8 cellular contexts compared by ENCODE assay signal in the genomic region with DNA sequence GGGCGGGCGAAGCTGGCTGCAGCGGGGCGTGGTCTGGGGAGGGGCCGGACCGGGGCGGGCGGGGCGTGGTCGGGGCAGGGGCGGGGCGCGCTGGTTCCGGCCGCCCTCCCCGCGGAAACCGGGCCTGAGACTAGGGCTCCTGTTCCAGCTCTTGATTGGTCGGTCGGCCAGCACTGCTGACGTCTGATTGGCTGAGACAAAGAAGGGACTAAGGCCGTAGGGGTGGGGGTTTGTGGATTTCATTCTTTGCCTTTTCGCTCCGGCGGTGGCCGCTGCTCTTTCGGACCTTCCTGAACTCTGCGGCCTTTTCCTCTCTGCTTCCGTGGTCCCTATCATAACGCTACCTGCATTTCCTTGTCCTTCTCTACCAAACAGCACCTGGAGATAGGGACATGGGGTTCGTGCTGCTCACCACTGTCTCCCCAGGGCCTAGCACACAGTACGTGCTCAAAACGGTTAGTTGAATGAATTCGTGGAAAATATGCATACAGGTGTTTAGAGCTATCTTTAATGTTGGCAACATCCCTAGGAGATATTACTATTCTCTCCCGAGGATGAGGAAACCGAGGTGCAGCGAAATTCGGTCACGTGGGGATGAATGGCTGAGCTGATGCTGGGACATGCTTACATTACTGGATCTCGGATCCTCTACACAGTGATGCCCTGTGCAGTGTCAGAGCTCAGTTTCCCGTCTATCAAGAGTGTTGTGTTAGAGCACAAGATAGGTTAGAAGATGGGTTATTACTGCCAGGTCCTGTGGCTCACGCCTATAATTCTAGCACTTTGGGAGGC.
DNase-seq lines count a peak whose midpoint lies in the region; ATAC-seq, FAIRE-seq and TF ChIP-seq lines count a peak whose summit lies in the region.

No MANE protein-coding gene starts in this region.

- peak overlapping the region; percentile 98 for H3K4me2 ChIP-seq in keratinocyte (ENCODE audit: control insufficient read depth, extremely low read depth, insufficient read depth, low read depth, low read length)

- dilution Hi-C loops in keratinocyte (cut with MboI; ENCODE audit: extremely low pct_ligation_motif_present, low sequenced_read_pairs), result no loop called here

- peaks cover 46% of the 10 kb centered on the region for H3K27me3 ChIP-seq in keratinocyte (ENCODE audit: control insufficient read depth, extremely low read depth, insufficient read depth, low read length)

- peak overlapping the region; percentile 60 to 84 (median 75) for H3K4me3 ChIP-seq in keratinocyte (ENCODE audit: control insufficient read depth in 2 of 3, extremely low read depth in 1 of 3, insufficient read depth in 2 of 3, low read depth in 1 of 3, low read length in 3 of 3)

- H3K79me2 ChIP-seq in keratinocyte (ENCODE audit: control insufficient read depth, insufficient read depth, low read length), result no peaks in the 10 kb centered on the region

- FAIRE-seq in keratinocyte (lab: Jason Lieb, UNC), result peak; percentile 91

- H3K27ac ChIP-seq in keratinocyte (ENCODE audit: control insufficient read depth, insufficient read depth, low read length), result peak overlapping the region; percentile 69

- H2AFZ ChIP-seq in keratinocyte (ENCODE audit: control insufficient read depth, low read length), result peak overlapping the region; percentile 99

- no peaks in the 10 kb centered on the region for H3K36me3 ChIP-seq in keratinocyte (ENCODE audit: control insufficient read depth in 2 of 2, extremely low read depth in 1 of 2, insufficient read depth in 2 of 2, low read length in 2 of 2)

- no peaks in the 10 kb centered on the region for H3K9me1 ChIP-seq in keratinocyte (ENCODE audit: control insufficient read depth, extremely low read depth, insufficient read depth, low read length)

- H3K4me1 ChIP-seq in keratinocyte (ENCODE audit: control insufficient read depth, extremely low read depth, insufficient read depth, low read length), result peaks cover 20% of the 10 kb centered on the region

- no peaks in the 10 kb centered on the region for H3K9me3 ChIP-seq in keratinocyte (ENCODE audit: control insufficient read depth, low read depth, low read length)

- peaks cover 4% of the 10 kb centered on the region for H4K20me1 ChIP-seq in keratinocyte (ENCODE audit: control insufficient read depth, extremely low read depth, insufficient read depth, low read length)

- TF ChIP-seq CTCF in keratinocyte (optimal IDR thresholded peaks at IDR 0.05 in 1 of 3, IDR thresholded peaks at IDR 0.05 in 1 of 3, conservative IDR thresholded peaks at IDR 0.05 in 1 of 3; ENCODE audit: extremely low read depth in 1 of 3, insufficient read depth in 2 of 3, low read length in 3 of 3), result no peak

- ATAC-seq in GM18873 (IDR thresholded peaks at IDR 0.05; ENCODE audit: low FRiP score, unreplicated experiment) (peak; percentile 93), HG03108 (IDR thresholded peaks at IDR 0.05; ENCODE audit: unreplicated experiment) (peak; percentile 96)
- ATAC-seq in activated CD4-positive, CD25-positive, alpha-beta regulatory T cell treated with anti-CD3 and anti-CD28 coated beads, Interleukin-2, amount 50 U/mL, for 24 hours, result peak; percentile 98 to 99

- H3K9ac ChIP-seq in keratinocyte (ENCODE audit: control insufficient read depth, extremely low read depth, insufficient read depth, low read length), result peak overlapping the region; percentile 75

- DNase-seq in AG08395 (ENCODE audit: low spot score), result peak; percentile 98
- DNase-seq in NCI-H2227 (lab: John Stamatoyannopoulos, UW; ENCODE audit: unreplicated experiment), result peak; percentile 88
- DNase-seq in cerebellar nuclear complex (lab: John Stamatoyannopoulos, UW), result peak; percentile 88 to 91
- DNase-seq in keratinocyte (ENCODE audit: low read depth, low spot score), result peak; percentile 50
- peak; percentile 83 for DNase-seq in stimulated activated CD4-positive, alpha-beta T cell treated with anti-CD3 and anti-CD28 coated beads, Interleukin-12 subunit alpha, Interleukin-12 subunit beta, amount 100 ng/mL, for 4 hours

Comparison
In these comparisons a context has a peak if more than half of its experiments do, and no peak if none do; other contexts are left out.
1. Peak in every context shown above with its lines: DNase-seq, ATAC-seq, H3K4me3 ChIP-seq and H3K27ac ChIP-seq.